ENCODE assay signal across 11 cellular contexts in the genomic region with DNA sequence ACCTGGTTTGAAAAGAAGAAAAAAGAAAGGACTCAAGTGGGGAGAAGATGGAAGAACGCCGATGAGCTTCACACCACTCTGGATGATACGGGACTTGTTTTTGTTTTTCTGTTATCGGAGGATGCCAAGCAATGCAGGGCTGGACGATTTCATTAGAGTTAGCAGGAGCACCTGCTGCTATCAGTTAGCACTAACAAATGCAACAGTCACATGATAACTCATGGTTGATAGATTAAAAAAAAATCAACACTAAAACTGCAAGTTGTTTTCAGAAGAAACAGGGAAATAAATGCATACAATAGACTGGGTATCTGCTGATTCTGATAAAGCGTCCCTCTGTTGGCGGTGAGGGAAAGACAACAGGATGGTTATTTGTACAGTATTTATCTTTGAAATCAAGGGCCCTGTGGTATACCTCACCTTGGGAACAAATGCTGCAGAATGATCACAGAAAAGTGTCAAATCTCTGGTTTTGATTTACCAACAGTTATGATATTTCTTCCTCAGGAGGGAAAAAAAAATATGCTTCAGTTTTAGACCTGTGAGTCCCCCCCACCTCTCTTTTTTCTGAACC.
DNase-seq lines count a peak whose midpoint lies in the region; ATAC-seq and TF ChIP-seq lines count a peak whose summit lies in the region.
"Had no signal": no experiment of that assay in that cellular context is flagged by ENCODE, and none has a peak within 500 bp of the region (broad histone marks: within the 10 kb centered on the region; RNA-seq: fewer than 3 reads in every experiment).

No MANE protein-coding gene starts in this region.

- peaks cover 13% of the 10 kb centered on the region for H3K4me1 ChIP-seq in HEK293 (ENCODE audit: control insufficient read depth, insufficient read depth, low read length)
- peaks cover 9% of the 10 kb centered on the region for H3K4me1 ChIP-seq in SJCRH30
- H3K4me1 ChIP-seq in prostate gland (replicated peaks) = peaks cover 18% of the 10 kb centered on the region
- peaks cover 47% of the 10 kb centered on the region for H3K4me1 ChIP-seq in lower lobe of right lung
- H3K4me1 ChIP-seq in suprapubic skin = peaks cover 33% of the 10 kb centered on the region

- POLR2A ChIA-PET in HEK293 (lab: Yijun Ruan, JAX) = no interaction called here

- H3K4me3 ChIP-seq in HEK293 (ENCODE audit: low read depth, low read length) = no peak overlapping the region
- H3K4me3 ChIP-seq in SJCRH30 = no peak overlapping the region
- H3K4me3 ChIP-seq in prostate gland = no peak overlapping the region
- H3K4me3 ChIP-seq in lower lobe of right lung = no peak overlapping the region
- H3K4me3 ChIP-seq in suprapubic skin = no peak overlapping the region
- H3K4me3 ChIP-seq: vagina had no signal

- ATAC-seq in lower lobe of right lung (no peak), GM18870 (IDR thresholded peaks at IDR 0.05; ENCODE audit: unreplicated experiment) (no peak)

- TF ChIP-seq POLR2A in prostate gland (IDR thresholded peaks at IDR 0.05) (no peak), suprapubic skin (IDR thresholded peaks at IDR 0.05) (no peak)

- no peak for TF ChIP-seq EP300 in suprapubic skin (IDR thresholded peaks at IDR 0.05)

- DNase-seq in SJCRH30 (peak; percentile 29 to 64), epithelial cell of prostate (ENCODE audit: low read depth, low spot score) (no peak), prostate gland (ENCODE audit: low spot score) (no peak), lower lobe of right lung (no peak), suprapubic skin (ENCODE audit: low spot score in 2 of 2) (no peak)
- DNase-seq: hippocampal formation, NCI-H524 treated with DMSO at 0.1 percent for 48 hours, SW 1271 had no signal

- CTCF ChIA-PET in HEK293 (lab: Yijun Ruan, JAX) = interaction anchor here (0.5 to 0.7 kb wide), 2 partner anchors 307 to 790 kb away, joined by 3 read pairs; no protein-coding TSS in a partner anchor

- H3K27me3 ChIP-seq in SJCRH30 (no peaks in the 10 kb centered on the region), prostate gland (replicated peaks; ENCODE audit: insufficient read depth) (no peaks in the 10 kb centered on the region), lower lobe of right lung (ENCODE audit: low read depth) (no peaks in the 10 kb centered on the region), suprapubic skin (no peaks in the 10 kb centered on the region)
- H3K27me3 ChIP-seq: vagina had no signal

- TF ChIP-seq CTCF in HEK293 (tag by site-specific recombination; IDR thresholded peaks at IDR 0.05) (no peak), prostate gland (IDR thresholded peaks at IDR 0.05) (no peak), lower lobe of right lung (IDR thresholded peaks at IDR 0.05) (no peak), suprapubic skin (IDR thresholded peaks at IDR 0.05) (no peak)

- H3K36me3 ChIP-seq in HEK293 (ENCODE audit: control insufficient read depth in 2 of 2, insufficient read depth in 1 of 2, low read length in 2 of 2) (no peaks in the 10 kb centered on the region), SJCRH30 (peaks cover 3% of the 10 kb centered on the region; the same call in 1 of the 2 replicates), prostate gland (no peaks in the 10 kb centered on the region), lower lobe of right lung (no peaks in the 10 kb centered on the region), suprapubic skin (no peaks in the 10 kb centered on the region)
- H3K36me3 ChIP-seq: vagina had no signal

- H3K9me3 ChIP-seq in HEK293 (ENCODE audit: control insufficient read depth, insufficient read depth, low read depth, low read length) (no peaks in the 10 kb centered on the region), SJCRH30 (replicated peaks) (no peaks in the 10 kb centered on the region), prostate gland (no peaks in the 10 kb centered on the region), lower lobe of right lung (no peaks in the 10 kb centered on the region), suprapubic skin (no peaks in the 10 kb centered on the region)
- H3K9me3 ChIP-seq: vagina had no signal

- 76% methylated on average over 7 of the region's 7 CpGs for WGBS in prostate gland
- WGBS in suprapubic skin = 85% methylated on average over 7 of the region's 7 CpGs

- H3K27ac ChIP-seq in HEK293 (ENCODE audit: extremely low read depth, low read depth, low read length) (no peak overlapping the region; the same call in 1 of the 2 replicates), SJCRH30 (peak overlapping the region; percentile 33), epithelial cell of prostate (peak overlapping the region; percentile 72), prostate gland (peak overlapping the region; percentile 19 to 64), lower lobe of right lung (no peak overlapping the region), suprapubic skin (no peak overlapping the region)
- H3K27ac ChIP-seq: vagina had no signal

- intact Hi-C loops in prostate gland (cut with DNase I) (loop anchor here (10.0 kb wide), 1 partner anchor 576 kb away; a partner anchor contains a TSS), lower lobe of right lung (cut with DNase I) (loop anchor here (5.0 kb wide), 1 partner anchor 59 kb away; no protein-coding TSS in a partner anchor)

TF ChIP-seq in HEK293, 187 proteins besides CTCF, POLR2A, EP300 and RAD21:
- TF ChIP-seq, protein P1, sequence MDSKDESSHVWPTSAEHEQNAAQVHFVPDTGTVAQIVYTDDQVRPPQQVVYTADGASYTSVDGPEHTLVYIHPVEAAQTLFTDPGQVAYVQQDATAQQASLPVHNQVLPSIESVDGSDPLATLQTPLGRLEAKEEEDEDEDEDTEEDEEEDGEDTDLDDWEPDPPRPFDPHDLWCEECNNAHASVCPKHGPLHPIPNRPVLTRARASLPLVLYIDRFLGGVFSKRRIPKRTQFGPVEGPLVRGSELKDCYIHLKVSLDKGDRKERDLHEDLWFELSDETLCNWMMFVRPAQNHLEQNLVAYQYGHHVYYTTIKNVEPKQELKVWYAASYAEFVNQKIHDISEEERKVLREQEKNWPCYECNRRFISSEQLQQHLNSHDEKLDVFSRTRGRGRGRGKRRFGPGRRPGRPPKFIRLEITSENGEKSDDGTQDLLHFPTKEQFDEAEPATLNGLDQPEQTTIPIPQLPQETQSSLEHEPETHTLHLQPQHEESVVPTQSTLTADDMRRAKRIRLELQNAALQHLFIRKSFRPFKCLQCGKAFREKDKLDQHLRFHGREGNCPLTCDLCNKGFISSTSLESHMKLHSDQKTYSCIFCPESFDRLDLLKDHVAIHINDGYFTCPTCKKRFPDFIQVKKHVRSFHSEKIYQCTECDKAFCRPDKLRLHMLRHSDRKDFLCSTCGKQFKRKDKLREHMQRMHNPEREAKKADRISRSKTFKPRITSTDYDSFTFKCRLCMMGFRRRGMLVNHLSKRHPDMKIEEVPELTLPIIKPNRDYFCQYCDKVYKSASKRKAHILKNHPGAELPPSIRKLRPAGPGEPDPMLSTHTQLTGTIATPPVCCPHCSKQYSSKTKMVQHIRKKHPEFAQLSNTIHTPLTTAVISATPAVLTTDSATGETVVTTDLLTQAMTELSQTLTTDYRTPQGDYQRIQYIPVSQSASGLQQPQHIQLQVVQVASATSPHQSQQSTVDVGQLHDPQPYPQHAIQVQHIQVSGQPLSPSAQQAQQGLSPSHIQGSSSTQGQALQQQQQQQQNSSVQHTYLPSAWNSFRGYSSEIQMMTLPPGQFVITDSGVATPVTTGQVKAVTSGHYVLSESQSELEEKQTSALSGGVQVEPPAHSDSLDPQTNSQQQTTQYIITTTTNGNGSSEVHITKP (tag by site-specific recombination; IDR thresholded peaks at IDR 0.05) = peak; percentile 32; the same call in 1 of the 2 replicates
- no peak for TF ChIP-seq ZNF19 (tag by site-specific recombination; IDR thresholded peaks at IDR 0.05; ENCODE audit: low read depth)
- TF ChIP-seq ZNF391 (tag by site-specific recombination; IDR thresholded peaks at IDR 0.05; ENCODE audit: borderline replicate concordance, low read depth) = no peak
- TF ChIP-seq SCRT2 (tag by site-specific recombination; IDR thresholded peaks at IDR 0.05) = 0 out of 2 replicates have a peak, but pooled peaks have one; percentile 22
- TF ChIP-seq ZNF623 (tag by site-specific recombination; IDR thresholded peaks at IDR 0.05) = peak; percentile 43
TF ChIP-seq in HEK293: peak in this region for 3.

Comparison
In these comparisons a context has a peak if more than half of its experiments do, and no peak if none do; other contexts are left out.
1. H3K27ac ChIP-seq: peak in SJCRH30 (single experiment), epithelial cell of prostate (single experiment) and prostate gland (2 of 2); none in HEK293 (single experiment), lower lobe of right lung (single experiment) and suprapubic skin (single experiment).
2. DNase-seq: peak in SJCRH30 (2 of 2); none in epithelial cell of prostate (single experiment), prostate gland (single experiment), lower lobe of right lung (single experiment) and suprapubic skin (0 of 2).